Comparison of ENCODE assay signal across 1 cellular context in the genomic region with DNA sequence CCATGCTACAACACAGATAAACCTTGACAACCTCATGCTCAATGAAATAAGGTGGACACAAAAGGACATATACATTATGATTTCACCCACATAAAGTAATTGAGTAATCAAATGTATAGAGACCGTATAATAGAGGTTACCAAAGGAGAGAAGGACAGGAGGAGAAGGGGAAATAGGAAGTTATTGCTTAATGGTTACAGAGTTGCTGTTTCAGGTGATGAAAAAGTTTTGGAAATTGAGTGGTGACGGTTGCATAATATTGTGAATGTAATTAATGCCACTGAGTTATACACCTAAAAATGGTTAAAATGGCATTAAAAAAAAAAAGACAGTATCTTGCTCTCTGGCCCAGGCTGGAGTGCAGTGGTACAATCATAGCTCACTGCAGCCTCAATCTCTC.
TF ChIP-seq lines count a peak whose summit lies in the region.

No MANE protein-coding gene starts in this region.

TF ChIP-seq in GM12878, 131 proteins besides CTCF, POLR2A, EP300 and RAD21:
- TF ChIP-seq, protein P1, sequence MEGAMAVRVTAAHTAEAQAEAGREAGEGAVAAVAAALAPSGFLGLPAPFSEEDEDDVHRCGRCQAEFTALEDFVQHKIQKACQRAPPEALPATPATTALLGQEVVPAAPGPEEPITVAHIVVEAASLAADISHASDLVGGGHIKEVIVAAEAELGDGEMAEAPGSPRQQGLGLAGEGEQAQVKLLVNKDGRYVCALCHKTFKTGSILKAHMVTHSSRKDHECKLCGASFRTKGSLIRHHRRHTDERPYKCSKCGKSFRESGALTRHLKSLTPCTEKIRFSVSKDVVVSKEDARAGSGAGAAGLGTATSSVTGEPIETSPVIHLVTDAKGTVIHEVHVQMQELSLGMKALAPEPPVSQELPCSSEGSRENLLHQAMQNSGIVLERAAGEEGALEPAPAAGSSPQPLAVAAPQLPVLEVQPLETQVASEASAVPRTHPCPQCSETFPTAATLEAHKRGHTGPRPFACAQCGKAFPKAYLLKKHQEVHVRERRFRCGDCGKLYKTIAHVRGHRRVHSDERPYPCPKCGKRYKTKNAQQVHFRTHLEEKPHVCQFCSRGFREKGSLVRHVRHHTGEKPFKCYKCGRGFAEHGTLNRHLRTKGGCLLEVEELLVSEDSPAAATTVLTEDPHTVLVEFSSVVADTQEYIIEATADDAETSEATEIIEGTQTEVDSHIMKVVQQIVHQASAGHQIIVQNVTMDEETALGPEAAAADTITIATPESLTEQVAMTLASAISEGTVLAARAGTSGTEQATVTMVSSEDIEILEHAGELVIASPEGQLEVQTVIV (IDR thresholded peaks at IDR 0.05; ENCODE audit: borderline replicate concordance, partially characterized antibody), result no peak
- TF ChIP-seq TAF1 (IDR thresholded peaks at IDR 0.05; ENCODE audit: borderline replicate concordance, low read depth, low read length) (no peak), POU2F2 (IDR thresholded peaks at IDR 0.05; ENCODE audit: borderline replicate concordance, low read depth, low read length) (no peak), SREBF1 (IDR thresholded peaks at IDR 0.05; ENCODE audit: low read length) (no peak), MXI1 (IDR thresholded peaks at IDR 0.05; ENCODE audit: low read depth, low read length) (no peak), NR2C2 (IDR thresholded peaks at IDR 0.05; ENCODE audit: borderline replicate concordance, control insufficient read depth, insufficient read length, low read depth) (no peak), ETV6 (conservative IDR thresholded peaks at IDR 0.05 in 1 of 2, IDR thresholded peaks at IDR 0.05 in 1 of 2; ENCODE audit: borderline replicate concordance in 1 of 2, low read depth in 1 of 2) (no peak), TCF12 (IDR thresholded peaks at IDR 0.05; ENCODE audit: low read depth, low read length) (no peak), JUND (IDR thresholded peaks at IDR 0.05; ENCODE audit: low read depth, low read length) (no peak), POLR2AphosphoS2 (IDR thresholded peaks at IDR 0.05; ENCODE audit: low read depth, low read length) (no peak), TCF7 (IDR thresholded peaks at IDR 0.05; ENCODE audit: borderline replicate concordance) (no peak), SUZ12 (IDR thresholded peaks at IDR 0.05; ENCODE audit: unreplicated experiment) (no peak), ZNF207 (IDR thresholded peaks at IDR 0.05; ENCODE audit: borderline replicate concordance) (no peak), SMARCA5 (IDR thresholded peaks at IDR 0.05) (no peak), SIX5 (IDR thresholded peaks at IDR 0.05; ENCODE audit: low read depth, low read length, severe bottlenecking) (no peak)
- TF ChIP-seq, protein P2, sequence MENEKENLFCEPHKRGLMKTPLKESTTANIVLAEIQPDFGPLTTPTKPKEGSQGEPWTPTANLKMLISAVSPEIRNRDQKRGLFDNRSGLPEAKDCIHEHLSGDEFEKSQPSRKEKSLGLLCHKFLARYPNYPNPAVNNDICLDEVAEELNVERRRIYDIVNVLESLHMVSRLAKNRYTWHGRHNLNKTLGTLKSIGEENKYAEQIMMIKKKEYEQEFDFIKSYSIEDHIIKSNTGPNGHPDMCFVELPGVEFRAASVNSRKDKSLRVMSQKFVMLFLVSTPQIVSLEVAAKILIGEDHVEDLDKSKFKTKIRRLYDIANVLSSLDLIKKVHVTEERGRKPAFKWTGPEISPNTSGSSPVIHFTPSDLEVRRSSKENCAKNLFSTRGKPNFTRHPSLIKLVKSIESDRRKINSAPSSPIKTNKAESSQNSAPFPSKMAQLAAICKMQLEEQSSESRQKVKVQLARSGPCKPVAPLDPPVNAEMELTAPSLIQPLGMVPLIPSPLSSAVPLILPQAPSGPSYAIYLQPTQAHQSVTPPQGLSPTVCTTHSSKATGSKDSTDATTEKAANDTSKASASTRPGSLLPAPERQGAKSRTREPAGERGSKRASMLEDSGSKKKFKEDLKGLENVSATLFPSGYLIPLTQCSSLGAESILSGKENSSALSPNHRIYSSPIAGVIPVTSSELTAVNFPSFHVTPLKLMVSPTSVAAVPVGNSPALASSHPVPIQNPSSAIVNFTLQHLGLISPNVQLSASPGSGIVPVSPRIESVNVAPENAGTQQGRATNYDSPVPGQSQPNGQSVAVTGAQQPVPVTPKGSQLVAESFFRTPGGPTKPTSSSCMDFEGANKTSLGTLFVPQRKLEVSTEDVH (IDR thresholded peaks at IDR 0.05; ENCODE audit: low read depth, partially characterized antibody), result no peak
- TF ChIP-seq, protein P3, sequence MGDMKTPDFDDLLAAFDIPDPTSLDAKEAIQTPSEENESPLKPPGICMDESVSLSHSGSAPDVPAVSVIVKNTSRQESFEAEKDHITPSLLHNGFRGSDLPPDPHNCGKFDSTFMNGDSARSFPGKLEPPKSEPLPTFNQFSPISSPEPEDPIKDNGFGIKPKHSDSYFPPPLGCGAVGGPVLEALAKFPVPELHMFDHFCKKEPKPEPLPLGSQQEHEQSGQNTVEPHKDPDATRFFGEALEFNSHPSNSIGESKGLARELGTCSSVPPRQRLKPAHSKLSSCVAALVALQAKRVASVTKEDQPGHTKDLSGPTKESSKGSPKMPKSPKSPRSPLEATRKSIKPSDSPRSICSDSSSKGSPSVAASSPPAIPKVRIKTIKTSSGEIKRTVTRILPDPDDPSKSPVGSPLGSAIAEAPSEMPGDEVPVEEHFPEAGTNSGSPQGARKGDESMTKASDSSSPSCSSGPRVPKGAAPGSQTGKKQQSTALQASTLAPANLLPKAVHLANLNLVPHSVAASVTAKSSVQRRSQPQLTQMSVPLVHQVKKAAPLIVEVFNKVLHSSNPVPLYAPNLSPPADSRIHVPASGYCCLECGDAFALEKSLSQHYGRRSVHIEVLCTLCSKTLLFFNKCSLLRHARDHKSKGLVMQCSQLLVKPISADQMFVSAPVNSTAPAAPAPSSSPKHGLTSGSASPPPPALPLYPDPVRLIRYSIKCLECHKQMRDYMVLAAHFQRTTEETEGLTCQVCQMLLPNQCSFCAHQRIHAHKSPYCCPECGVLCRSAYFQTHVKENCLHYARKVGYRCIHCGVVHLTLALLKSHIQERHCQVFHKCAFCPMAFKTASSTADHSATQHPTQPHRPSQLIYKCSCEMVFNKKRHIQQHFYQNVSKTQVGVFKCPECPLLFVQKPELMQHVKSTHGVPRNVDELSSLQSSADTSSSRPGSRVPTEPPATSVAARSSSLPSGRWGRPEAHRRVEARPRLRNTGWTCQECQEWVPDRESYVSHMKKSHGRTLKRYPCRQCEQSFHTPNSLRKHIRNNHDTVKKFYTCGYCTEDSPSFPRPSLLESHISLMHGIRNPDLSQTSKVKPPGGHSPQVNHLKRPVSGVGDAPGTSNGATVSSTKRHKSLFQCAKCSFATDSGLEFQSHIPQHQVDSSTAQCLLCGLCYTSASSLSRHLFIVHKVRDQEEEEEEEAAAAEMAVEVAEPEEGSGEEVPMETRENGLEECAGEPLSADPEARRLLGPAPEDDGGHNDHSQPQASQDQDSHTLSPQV (IDR thresholded peaks at IDR 0.05), result no peak
